In genomic region chr6:158792505-158792904, GRCh38 we compare ENCODE assay signal across 8 cellular contexts. TPM values are rescaled to one million over a fixed set of nuclear protein-coding genes. Genes with fewer than 3 reads are reported as not detected.
DNase-seq lines count a peak whose midpoint lies in the region; ATAC-seq and TF ChIP-seq lines count a peak whose summit lies in the region.
"Not testable (repeated sequence)": the region's sequence is repeated elsewhere in the genome, so short reads cannot be mapped to it uniquely, and the experiment has no call there.

No MANE protein-coding gene starts in this region.

- not testable (repeated sequence) for H3K27me3 ChIP-seq in HCT116 (ENCODE audit: insufficient read depth, low read length); RWPE2 (ENCODE audit: insufficient read depth, poor library complexity, severe bottlenecking); endodermal cell (ENCODE audit: control insufficient read depth, insufficient read depth, low read length, poor library complexity, severe bottlenecking)

- H3K79me2 ChIP-seq in HCT116 (ENCODE audit: insufficient read depth, low read length): peaks cover 100% of the 10 kb centered on the region

- not testable (repeated sequence) for H3K4me1 Mint-ChIP-seq in CD14-positive monocyte
- H3K4me1 Mint-ChIP-seq in activated CD4-positive, alpha-beta memory T cell treated with anti-CD3 and anti-CD28 coated beads, Interleukin-2, amount 10 ng/mL, durations not matched to agents 7 days and 5 days: peaks cover 76% of the 10 kb centered on the region
- H3K4me1 Mint-ChIP-seq in activated naive CD4-positive, alpha-beta T cell treated with anti-CD3 and anti-CD28 coated beads, Interleukin-2, amount 50 U/mL, for 24 hours: peaks cover 77% of the 10 kb centered on the region
- peaks cover 35% of the 10 kb centered on the region for H3K4me1 Mint-ChIP-seq in endodermal cell
- H3K4me1 Mint-ChIP-seq in naive thymus-derived CD8-positive, alpha-beta T cell: peaks cover 37 to 88% (median 75%) of the 10 kb centered on the region in 4 donors
- H3K4me1 Mint-ChIP-seq in stimulated activated naive B cell treated with anti-CD40 and anti-IgM and Interleukin-4, amounts not matched to agents 10 μg/mL and 1 μg/mL and 100 μg/mL, for 72 hours: peaks cover 62 to 91% of the 10 kb centered on the region in 2 donors

- H3K36me3 ChIP-seq in HCT116 (ENCODE audit: control insufficient read depth in 1 of 2, insufficient read depth in 2 of 2, low read length in 2 of 2) (peaks cover 15 to 72% of the 10 kb centered on the region in 2 experiments), RWPE2 (ENCODE audit: low read depth) (peaks cover 76% of the 10 kb centered on the region), endodermal cell (ENCODE audit: control insufficient read depth, insufficient read depth, low read length) (peaks cover 56% of the 10 kb centered on the region)

- not testable (repeated sequence) for H3K9me2 ChIP-seq in HCT116 (ENCODE audit: insufficient read depth)

- not testable (repeated sequence) for H3K9ac ChIP-seq in HCT116 (ENCODE audit: low read length); endodermal cell (ENCODE audit: extremely low read depth, low read length, poor library complexity, severe bottlenecking)

- H3K4me1 ChIP-seq in HCT116 (ENCODE audit: control insufficient read depth in 1 of 2, insufficient read depth in 2 of 2, low read length in 2 of 2): peaks cover 68 to 100% of the 10 kb centered on the region in 2 experiments
- H3K4me1 ChIP-seq in RWPE2 (ENCODE audit: insufficient read depth, poor library complexity, severe bottlenecking): peaks cover 39% of the 10 kb centered on the region
- not testable (repeated sequence) for H3K4me1 ChIP-seq in endodermal cell (ENCODE audit: control insufficient read depth, insufficient read depth, low read length)

- CTCF ChIA-PET in HCT116 (lab: Charles Lee): interaction anchor here (0.9 to 2.2 kb wide), 8 partner anchors 9 to 101 kb away, joined by 3 to 11 read pairs (median 6); no protein-coding TSS in a partner anchor
- CTCF ChIA-PET in activated CD4-positive, alpha-beta memory T cell treated with anti-CD3 and anti-CD28 coated beads, Interleukin-2, amount 10 ng/mL, durations not matched to agents 7 days and 5 days (lab: Charles Lee): interaction anchor here (1.1 to 3.7 kb wide), 11 partner anchors 11 to 578 kb away, joined by 3 to 24 read pairs (median 5); partner anchors contain the start of gene EZR

- peak overlapping the region in 5 of 7 donors; percentile 30 to 62 (median 37) for H3K27ac Mint-ChIP-seq in CD14-positive monocyte
- H3K27ac Mint-ChIP-seq in activated CD4-positive, alpha-beta memory T cell treated with anti-CD3 and anti-CD28 coated beads, Interleukin-2, amount 10 ng/mL, durations not matched to agents 7 days and 5 days: peak overlapping the region; percentile 56
- peak overlapping the region; percentile 86 for H3K27ac Mint-ChIP-seq in activated naive CD4-positive, alpha-beta T cell treated with anti-CD3 and anti-CD28 coated beads, Interleukin-2, amount 50 U/mL, for 24 hours
- H3K27ac Mint-ChIP-seq in endodermal cell: peak overlapping the region; percentile 35
- peak overlapping the region; percentile 58 to 97 (median 88) for H3K27ac Mint-ChIP-seq in naive thymus-derived CD8-positive, alpha-beta T cell
- peak overlapping the region; percentile 87 for H3K27ac Mint-ChIP-seq in stimulated activated naive B cell treated with anti-CD40 and anti-IgM and Interleukin-4, amounts not matched to agents 10 μg/mL and 1 μg/mL and 100 μg/mL, for 72 hours

- H3K27me3 Mint-ChIP-seq in CD14-positive monocyte (ENCODE audit: low read depth in 3 of 3); activated CD4-positive, alpha-beta memory T cell treated with anti-CD3 and anti-CD28 coated beads, Interleukin-2, amount 10 ng/mL, durations not matched to agents 7 days and 5 days; activated naive CD4-positive, alpha-beta T cell treated with anti-CD3 and anti-CD28 coated beads, Interleukin-2, amount 50 U/mL, for 24 hours; endodermal cell (ENCODE audit: insufficient read depth); naive thymus-derived CD8-positive, alpha-beta T cell; stimulated activated naive B cell treated with anti-CD40 and anti-IgM and Interleukin-4, amounts not matched to agents 10 μg/mL and 1 μg/mL and 100 μg/mL, for 72 hours: not testable (repeated sequence)

- not testable (repeated sequence) for ATAC-seq in HCT116; RWPE2 (ENCODE audit: low read depth); naive thymus-derived CD8-positive, alpha-beta T cell; stimulated activated naive B cell treated with anti-CD40 and anti-IgM and Interleukin-4, amounts not matched to agents 10 μg/mL and 1 μg/mL and 100 μg/mL, for 72 hours (replicated peaks)

- H3K36me3 Mint-ChIP-seq in CD14-positive monocyte: peaks cover 48 to 62% of the 10 kb centered on the region in 2 donors
- peaks cover 57% of the 10 kb centered on the region for H3K36me3 Mint-ChIP-seq in activated CD4-positive, alpha-beta memory T cell treated with anti-CD3 and anti-CD28 coated beads, Interleukin-2, amount 10 ng/mL, durations not matched to agents 7 days and 5 days (ENCODE audit: low read depth)
- peaks cover 16% of the 10 kb centered on the region for H3K36me3 Mint-ChIP-seq in activated naive CD4-positive, alpha-beta T cell treated with anti-CD3 and anti-CD28 coated beads, Interleukin-2, amount 50 U/mL, for 24 hours
- peaks cover 44% of the 10 kb centered on the region for H3K36me3 Mint-ChIP-seq in endodermal cell (ENCODE audit: low read depth)
- peaks cover 0 to 29% (median 7%) of the 10 kb centered on the region in 3 donors for H3K36me3 Mint-ChIP-seq in naive thymus-derived CD8-positive, alpha-beta T cell
- H3K36me3 Mint-ChIP-seq in stimulated activated naive B cell treated with anti-CD40 and anti-IgM and Interleukin-4, amounts not matched to agents 10 μg/mL and 1 μg/mL and 100 μg/mL, for 72 hours: peaks cover 30 to 66% of the 10 kb centered on the region in 2 donors

- not testable (repeated sequence) for TF ChIP-seq CTCF in CD14-positive monocyte (IDR thresholded peaks at IDR 0.05); HCT116 (IDR thresholded peaks at IDR 0.05 in 2 of 3, conservative IDR thresholded peaks at IDR 0.05 in 1 of 3; ENCODE audit: borderline replicate concordance in 1 of 3, insufficient read depth in 1 of 3, low read depth in 2 of 3, low read length in 2 of 3); RWPE2 (IDR thresholded peaks at IDR 0.05; ENCODE audit: poor library complexity, severe bottlenecking); endodermal cell (conservative IDR thresholded peaks at IDR 0.05)

- POLR2A ChIA-PET in HCT116 (lab: Charles Lee): interaction anchor here (1.0 to 1.4 kb wide), 2 partner anchors 14 to 19 kb away, joined by 3 to 5 read pairs; no protein-coding TSS in a partner anchor
- POLR2A ChIA-PET in activated CD4-positive, alpha-beta memory T cell treated with anti-CD3 and anti-CD28 coated beads, Interleukin-2, amount 10 ng/mL, durations not matched to agents 7 days and 5 days (lab: Charles Lee): interaction anchor here (0.8 to 1.1 kb wide), 2 partner anchors 25 to 46 kb away, joined by 3 to 6 read pairs; no protein-coding TSS in a partner anchor
- POLR2A ChIA-PET in naive thymus-derived CD8-positive, alpha-beta T cell (lab: Charles Lee): interaction anchor here (0.6 to 3.5 kb wide), 6 partner anchors 20 to 180 kb away, joined by 3 to 10 read pairs (median 4); partner anchors contain the start of gene EZR

- peaks cover 89% of the 10 kb centered on the region for H4K20me1 ChIP-seq in HCT116 (ENCODE audit: insufficient read depth)

- peak overlapping the region; percentile 26 for H3K4me2 ChIP-seq in HCT116 (ENCODE audit: low read length)

- not testable (repeated sequence) for H2AFZ ChIP-seq in HCT116 (ENCODE audit: low read depth, low read length, poor library complexity, severe bottlenecking)

- not testable (repeated sequence) for DNase-seq in CD14-positive monocyte (ENCODE audit: low spot score); HCT116 (ENCODE audit: low read depth, low spot score); RWPE2 (ENCODE audit: low spot score); activated CD4-positive, alpha-beta memory T cell treated with anti-CD3 and anti-CD28 coated beads, Interleukin-2, amount 10 ng/mL, durations not matched to agents 7 days and 5 days; endodermal cell; naive thymus-derived CD8-positive, alpha-beta T cell; stimulated activated naive B cell treated with anti-CD40 and anti-IgM and Interleukin-4, amounts not matched to agents 10 μg/mL and 1 μg/mL and 100 μg/mL, for 72 hours

- not testable (repeated sequence) for TF ChIP-seq POLR2A in HCT116 (IDR thresholded peaks at IDR 0.05; ENCODE audit: borderline replicate concordance, extremely low read depth, insufficient read depth, insufficient read length)

- H3K9me3 ChIP-seq in HCT116 (ENCODE audit: control insufficient read depth in 1 of 2, insufficient read depth in 1 of 2, low read depth in 1 of 2, low read length in 2 of 2); RWPE2 (ENCODE audit: severe bottlenecking); endodermal cell (ENCODE audit: control insufficient read depth, low read length): not testable (repeated sequence)

- not testable (repeated sequence) for TF ChIP-seq RAD21 in HCT116 (IDR thresholded peaks at IDR 0.05; ENCODE audit: low read depth)

- not testable (repeated sequence) for BruUV-seq in HCT116 (replicated peaks; lab: Mats Ljungman, UMichigan)

- not testable (repeated sequence) for H3K4me3 ChIP-seq in HCT116 (replicated peaks in 1 of 2; ENCODE audit: low read depth in 1 of 2, low read length in 2 of 2); RWPE2 (ENCODE audit: severe bottlenecking); endodermal cell (ENCODE audit: low read length)

- H3K27ac ChIP-seq in HCT116 (ENCODE audit: low read depth, low read length): peak overlapping the region; percentile 42
- H3K27ac ChIP-seq in RWPE2 (ENCODE audit: poor library complexity, severe bottlenecking): peak overlapping the region; percentile 7
- not testable (repeated sequence) for H3K27ac ChIP-seq in endodermal cell (ENCODE audit: low read depth, low read length)

- not testable (repeated sequence) for H3K9me3 Mint-ChIP-seq in CD14-positive monocyte; activated CD4-positive, alpha-beta memory T cell treated with anti-CD3 and anti-CD28 coated beads, Interleukin-2, amount 10 ng/mL, durations not matched to agents 7 days and 5 days; activated naive CD4-positive, alpha-beta T cell treated with anti-CD3 and anti-CD28 coated beads, Interleukin-2, amount 50 U/mL, for 24 hours; endodermal cell; naive thymus-derived CD8-positive, alpha-beta T cell; stimulated activated naive B cell treated with anti-CD40 and anti-IgM and Interleukin-4, amounts not matched to agents 10 μg/mL and 1 μg/mL and 100 μg/mL, for 72 hours

- intact Hi-C loops in CD14-positive monocyte (cut with micrococcal nuclease): loop anchor here in 1 of 2 donors (10.0 kb wide), 1 partner anchor 332 kb away; no protein-coding TSS in a partner anchor
- intact Hi-C loops in HCT116 (cut with micrococcal nuclease): not testable (repeated sequence)

- not testable (repeated sequence) for H3K4me3 Mint-ChIP-seq in CD14-positive monocyte; activated CD4-positive, alpha-beta memory T cell treated with anti-CD3 and anti-CD28 coated beads, Interleukin-2, amount 10 ng/mL, durations not matched to agents 7 days and 5 days; activated naive CD4-positive, alpha-beta T cell treated with anti-CD3 and anti-CD28 coated beads, Interleukin-2, amount 50 U/mL, for 24 hours; endodermal cell
- H3K4me3 Mint-ChIP-seq in naive thymus-derived CD8-positive, alpha-beta T cell: peak overlapping the region in 2 of 10 donors; percentile 16 to 22
- peak overlapping the region; percentile 38 to 60 for H3K4me3 Mint-ChIP-seq in stimulated activated naive B cell treated with anti-CD40 and anti-IgM and Interleukin-4, amounts not matched to agents 10 μg/mL and 1 μg/mL and 100 μg/mL, for 72 hours

- RAD21 ChIA-PET in HCT116 (lab: Charles Lee; ENCODE audit: low non-redundant PET in 1 of 2, low total read pairs in 2 of 2, uncharacterized antibody in 2 of 2, unreplicated experiment in 2 of 2): not testable (repeated sequence)

- WGBS in endodermal cell (ENCODE audit: insufficient coverage in 1 of 2, insufficient read length in 1 of 2), 2 experiments: 79 to 83% methylated on average over 9 to 10 of the region's 10 CpGs

RNA-seq across cellular contexts. Expression of gene EZR, which starts 26.7 kb away (rescaled TPM):
- 10 to 100 TPM; 86.3 to 95.8 TPM for polyA plus RNA-seq in CD14-positive monocyte
- 1,402 TPM for total RNA-seq in HCT116 (2021; ENCODE audit: unreplicated experiment)
- polyA plus RNA-seq in HCT116 (2012): 1,219 and 1,280 TPM in 2 replicates
- 100 to 1,000 TPM; 225 to 228 TPM for total RNA-seq in activated CD4-positive, alpha-beta memory T cell treated with anti-CD3 and anti-CD28 coated beads, Interleukin-2, amount 10 ng/mL, durations not matched to agents 7 days and 5 days
- 100 to 1,000 TPM; 145 to 209 TPM for total RNA-seq in endodermal cell
- 118 TPM for polyA plus RNA-seq in endodermal cell (2013, experiment 1 of 2)
- polyA plus RNA-seq in endodermal cell (2013, experiment 2 of 2): 115 TPM
- total RNA-seq in naive thymus-derived CD8-positive, alpha-beta T cell: 100 to 1,000 TPM; 202 to 212 TPM
- 100 to 1,000 TPM; 127 to 168 (median 143) TPM for polyA plus RNA-seq in naive thymus-derived CD8-positive, alpha-beta T cell

Comparison
In these comparisons a context has a peak if more than half of its experiments do, and no peak if none do; other contexts are left out.
1. H3K27ac Mint-ChIP-seq: peak in every context shown above with its lines; median percentile 88 in naive thymus-derived CD8-positive, alpha-beta T cell; 87 in stimulated activated naive B cell treated with anti-CD40 and anti-IgM and Interleukin-4, amounts not matched to agents 10 μg/mL and 1 μg/mL and 100 μg/mL, for 72 hours; 86 in activated naive CD4-positive, alpha-beta T cell treated with anti-CD3 and anti-CD28 coated beads, Interleukin-2, amount 50 U/mL, for 24 hours; 56 in activated CD4-positive, alpha-beta memory T cell treated with anti-CD3 and anti-CD28 coated beads, Interleukin-2, amount 10 ng/mL, durations not matched to agents 7 days and 5 days; 37 in CD14-positive monocyte; 35 in endodermal cell.